8 cellular contexts compared by ENCODE assay signal in the genomic region with DNA sequence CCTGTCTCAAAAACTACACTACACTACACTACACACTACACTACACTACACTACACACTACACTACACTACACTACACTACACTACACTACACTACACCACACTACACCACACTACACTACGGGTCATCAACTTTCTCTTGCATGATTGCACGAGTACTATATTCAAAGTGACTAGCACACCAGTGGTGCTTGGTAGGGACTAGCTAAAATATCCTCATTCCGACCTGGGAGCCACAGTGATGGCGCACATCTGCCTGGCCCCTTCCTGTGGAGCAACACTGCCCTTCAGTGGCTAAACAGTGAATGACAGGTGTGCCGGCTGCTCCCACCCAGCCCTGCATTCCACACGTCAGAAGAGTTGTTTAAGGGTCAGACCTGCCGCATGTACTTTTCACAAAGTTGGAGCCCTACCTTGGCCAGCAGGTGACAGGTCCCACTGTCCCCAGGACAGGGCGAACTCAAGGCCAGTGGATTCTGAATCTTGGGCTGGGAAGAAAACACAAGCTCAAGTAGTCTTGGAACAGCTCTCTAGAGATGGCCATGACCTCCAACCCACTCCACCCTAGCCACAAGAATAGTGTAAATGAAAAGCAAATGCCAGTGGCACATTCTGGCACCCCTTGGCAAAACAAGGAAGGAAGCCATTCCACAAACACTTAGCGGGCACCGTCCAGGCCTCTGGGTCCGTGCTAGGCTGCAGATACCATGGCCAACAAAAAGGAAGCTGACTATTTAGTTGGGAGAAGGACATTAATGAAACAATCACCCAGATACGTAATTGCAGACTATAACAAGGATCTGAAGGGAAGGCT. TPM values are rescaled to one million over a fixed set of nuclear protein-coding genes. Genes with fewer than 3 reads are reported as not detected.
A peak's percentile ranks its signal among the peaks of the same experiment; 100 is the strongest.
DNase-seq lines count a peak whose midpoint lies in the region; ATAC-seq and TF ChIP-seq lines count a peak whose summit lies in the region.

No MANE protein-coding gene starts in this region.

- H3K4me3 ChIP-seq in adipocyte (ENCODE audit: low read length) (no peak overlapping the region), left ventricle myocardium inferior (no peak overlapping the region)

- intact Hi-C loops in left ventricle myocardium inferior (cut with micrococcal nuclease) (loop anchor here (10.0 kb wide), 1 partner anchor 398 kb away; no protein-coding TSS in a partner anchor), sciatic nerve (cut with DNase I) (loop anchor here (10.0 kb wide), 1 partner anchor 678 kb away; no protein-coding TSS in a partner anchor)

- in situ Hi-C loops in GM13976 (cut with MboI; ENCODE audit: low sequenced_read_pairs, unreplicated experiment), result loop anchor here (10.0 to 25.0 kb wide), 2 partner anchors 328 to 686 kb away; no protein-coding TSS in a partner anchor

- H3K9me3 ChIP-seq in adipocyte (ENCODE audit: control insufficient read depth, low read length) (no peaks in the 10 kb centered on the region), left ventricle myocardium inferior (replicated peaks) (no peaks in the 10 kb centered on the region)

- H3K27ac ChIP-seq in left ventricle myocardium inferior (replicated peaks), result no peak overlapping the region

- H3K4me1 ChIP-seq in adipocyte (ENCODE audit: control insufficient read depth, insufficient read depth, low read length) (peaks cover 7% of the 10 kb centered on the region), left ventricle myocardium inferior (peaks cover 7% of the 10 kb centered on the region)

- TF ChIP-seq CTCF in GM13976 (IDR thresholded peaks at IDR 0.05; ENCODE audit: borderline replicate concordance, control extremely low read depth, extremely low read depth, insufficient read depth, missing control alignments), result peak; percentile 94
- peak; percentile 98 for TF ChIP-seq CTCF in left ventricle myocardium inferior (IDR thresholded peaks at IDR 0.05; ENCODE audit: borderline replicate concordance)

- H3K36me3 ChIP-seq in adipocyte (ENCODE audit: control insufficient read depth, insufficient read depth, low read length, severe bottlenecking), result no peaks in the 10 kb centered on the region
- H3K36me3 ChIP-seq in left ventricle myocardium inferior, result no peaks in the 10 kb centered on the region

- H3K27me3 ChIP-seq in adipocyte (replicated peaks; ENCODE audit: control insufficient read depth, insufficient read depth, low read length) (peaks cover 9% of the 10 kb centered on the region), left ventricle myocardium inferior (ENCODE audit: low read depth) (no peaks in the 10 kb centered on the region)

- ATAC-seq in HG02610 (IDR thresholded peaks at IDR 0.05; ENCODE audit: unreplicated experiment), result peak; percentile 81
- peak; percentile 94 for ATAC-seq in sciatic nerve
- no peak for ATAC-seq in HG03457 (IDR thresholded peaks at IDR 0.05; ENCODE audit: unreplicated experiment)

- DNase-seq in GM13976 (ENCODE audit: low spot score) (peak; percentile 81), NCI-H1417 (lab: John Stamatoyannopoulos, UW) (peak; percentile 49 to 84 (median 77)), SW480 (ENCODE audit: low spot score) (peak; percentile 79), adipocyte (ENCODE audit: low read depth) (peak; percentile 88), left ventricle myocardium inferior (peak; percentile 65), sciatic nerve (ENCODE audit: low spot score) (peak; percentile 86)

- H3K9ac ChIP-seq in adipocyte (ENCODE audit: low read length), result no peak overlapping the region

RNA-seq across cellular contexts. Expression of gene EPCAM, which starts 45.9 kb away (rescaled TPM):
- total RNA-seq in left ventricle myocardium inferior (not detected), sciatic nerve (0.89 TPM)
